ENCODE assay signal across 31 cellular contexts in genomic region chr5:30325795-30326194, GRCh38.
A peak's percentile ranks its signal among the peaks of the same experiment; 100 is the strongest.
DNase-seq lines count a peak whose midpoint lies in the region; ATAC-seq and TF ChIP-seq lines count a peak whose summit lies in the region.
"Had no signal": no experiment of that assay in that cellular context is flagged by ENCODE, and none has a peak within 500 bp of the region (broad histone marks: within the 10 kb centered on the region; RNA-seq: fewer than 3 reads in every experiment).

No MANE protein-coding gene starts in this region.

- no peaks in the 10 kb centered on the region for H3K4me1 Mint-ChIP-seq in T-cell
- H3K4me1 Mint-ChIP-seq: B cell; CD14-positive monocyte; CD4-positive, alpha-beta memory T cell; CD4-positive, CD25-positive, alpha-beta regulatory T cell; CD8-positive, alpha-beta memory T cell had no signal

- peaks cover 11% of the 10 kb centered on the region for H3K4me1 ChIP-seq in A673 (ENCODE audit: insufficient read depth, low read length, poor library complexity, severe bottlenecking)
- H3K4me1 ChIP-seq: A549; BE2C; BLaER1; BLaER1 treated with 17β-estradiol and CSF1 and Interleukin-3, amounts not matched to agents 10 nM and 100 nM; Caco-2 had no signal

- H3K27ac ChIP-seq in A673 (ENCODE audit: low read depth, low read length, poor library complexity, severe bottlenecking) (peak overlapping the region; percentile 83), SK-N-MC (peak overlapping the region; percentile 98)
- H3K27ac ChIP-seq: 22Rv1; A549; BLaER1; BLaER1 treated with 17β-estradiol and CSF1 and Interleukin-3, amounts not matched to agents 10 nM and 100 nM; C4-2B had no signal

- CTCF ChIA-PET in A673 (lab: Charles Lee) (no interaction called here), T-cell (lab: Charles Lee) (no interaction called here)

- no peak overlapping the region for H3K9ac ChIP-seq in SK-N-MC (ENCODE audit: insufficient read length)
- H3K9ac ChIP-seq: BLaER1; BLaER1 treated with 17β-estradiol and CSF1 and Interleukin-3, amounts not matched to agents 10 nM and 100 nM had no signal

- H3K36me3 ChIP-seq in A673 (ENCODE audit: insufficient read depth, low read length, poor library complexity, severe bottlenecking) (no peaks in the 10 kb centered on the region), SK-N-MC (ENCODE audit: insufficient read depth, low read length) (peaks cover 10% of the 10 kb centered on the region; the same call in 1 of the 2 replicates)
- H3K36me3 ChIP-seq: BE2C; BLaER1; BLaER1 treated with 17β-estradiol and CSF1 and Interleukin-3, amounts not matched to agents 10 nM and 100 nM had no signal

- H3K9me3 ChIP-seq in A673 (ENCODE audit: low read depth, low read length, poor library complexity, severe bottlenecking): no peaks in the 10 kb centered on the region
- H3K9me3 ChIP-seq in SK-N-MC (ENCODE audit: low read depth, low read length): peaks cover 3% of the 10 kb centered on the region; the same call in 1 of the 2 replicates
- H3K9me3 ChIP-seq: A549; BE2C; BLaER1; BLaER1 treated with 17β-estradiol and CSF1 and Interleukin-3, amounts not matched to agents 10 nM and 100 nM; Caco-2 had no signal

- H3K9me3 Mint-ChIP-seq in T-cell: peaks cover 6 to 10% (median 8%) of the 10 kb centered on the region in 3 donors

- H3K27ac Mint-ChIP-seq in T-cell: no peak overlapping the region
- H3K27ac Mint-ChIP-seq: B cell; CD14-positive monocyte; CD4-positive, alpha-beta memory T cell; CD4-positive, alpha-beta T cell; CD4-positive, CD25-positive, alpha-beta regulatory T cell; CD8-positive, alpha-beta memory T cell; CD8-positive, alpha-beta T cell had no signal

- no peak for TF ChIP-seq CTCF in A673 (conservative IDR thresholded peaks at IDR 0.05; ENCODE audit: low read depth, low read length)

- H3K36me3 Mint-ChIP-seq in T-cell: no peaks in the 10 kb centered on the region
- H3K36me3 Mint-ChIP-seq: CD14-positive monocyte; CD4-positive, alpha-beta memory T cell; CD4-positive, CD25-positive, alpha-beta regulatory T cell; CD8-positive, alpha-beta memory T cell; CD8-positive, alpha-beta T cell had no signal

- no peaks in the 10 kb centered on the region for H3K27me3 Mint-ChIP-seq in T-cell
- H3K27me3 Mint-ChIP-seq: B cell; CD4-positive, alpha-beta memory T cell; CD4-positive, alpha-beta T cell; CD4-positive, CD25-positive, alpha-beta regulatory T cell; CD8-positive, alpha-beta memory T cell had no signal

- H3K27me3 ChIP-seq in A673 (replicated peaks; ENCODE audit: insufficient read depth, low read depth, low read length, poor library complexity): no peaks in the 10 kb centered on the region
- H3K27me3 ChIP-seq: BE2C; BLaER1; BLaER1 treated with 17β-estradiol and CSF1 and Interleukin-3, amounts not matched to agents 10 nM and 100 nM had no signal

- POLR2A ChIA-PET in A673 (lab: Charles Lee; ENCODE audit: low non-redundant PET): no interaction called here
- POLR2A ChIA-PET in T-cell (lab: Charles Lee): no interaction called here

- no peak overlapping the region for H3K4me3 Mint-ChIP-seq in T-cell
- H3K4me3 Mint-ChIP-seq: B cell; CD14-positive monocyte; CD4-positive, alpha-beta memory T cell; CD4-positive, alpha-beta T cell; CD4-positive, CD25-positive, alpha-beta regulatory T cell; CD8-positive, alpha-beta memory T cell; CD8-positive, alpha-beta T cell had no signal

- H3K4me3 ChIP-seq in A673 (ENCODE audit: low read depth, low read length, poor library complexity, severe bottlenecking): no peak overlapping the region
- no peak overlapping the region for H3K4me3 ChIP-seq in SK-N-MC
- H3K4me3 ChIP-seq: A549; BLaER1; BLaER1 treated with 17β-estradiol and CSF1 and Interleukin-3, amounts not matched to agents 10 nM and 100 nM had no signal

- no TSS peak for BruUV-seq in A673 (replicated peaks; lab: Mats Ljungman, UMichigan)

- intact Hi-C loops in A673 (cut with micrococcal nuclease; ENCODE audit: unreplicated experiment): loop anchor here (1.0 to 10.0 kb wide), 5 partner anchors 223 to 907 kb away; no protein-coding TSS in a partner anchor

- DNase-seq in A673 (ENCODE audit: low spot score) (peak; percentile 82), SK-N-MC (ENCODE audit: low read depth, low spot score) (peak; percentile 90), T-cell (no peak)
- no peak for DNase-seq in activated CD4-positive, alpha-beta T cell treated with anti-CD3 and anti-CD28 coated beads for 1 hour
- DNase-seq: 8988T; ACHN; AML-193; BE2C; C1 segment of cervical spinal cord; Caco-2; Calu3; CD4-positive, alpha-beta memory T cell; CD4-positive, alpha-beta T cell; CD4-positive, CD25-positive, alpha-beta regulatory T cell; CD8-positive, alpha-beta memory T cell; CD8-positive, alpha-beta T cell; COR-L47; DMS 273 treated with DMSO at 0.1 percent for 48 hours; DMS153; DMS53; DMS79; DMS79 treated with DMSO at 0.1 percent for 48 hours; DND-41; EL had no signal

- no peak for ATAC-seq in T-cell (replicated peaks in 1 of 4)
- ATAC-seq: A549; CD8-positive, alpha-beta T cell had no signal

Comparison
In these comparisons a context has a peak if more than half of its experiments do, and no peak if none do; other contexts are left out.
1. DNase-seq: peak in A673 (single experiment) and SK-N-MC (single experiment); none in T-cell (0 of 34) and activated CD4-positive, alpha-beta T cell treated with anti-CD3 and anti-CD28 coated beads for 1 hour (single experiment).